26 cellular contexts compared by ENCODE assay signal in genomic region chr15:77642793-77643430, GRCh38. TPM values are rescaled to one million over a fixed set of nuclear protein-coding genes. Genes with fewer than 3 reads are reported as not detected.
A peak's percentile ranks its signal among the peaks of the same experiment; 100 is the strongest.
DNase-seq lines count a peak whose midpoint lies in the region; ATAC-seq and TF ChIP-seq lines count a peak whose summit lies in the region.
"Had no signal": no experiment of that assay in that cellular context is flagged by ENCODE, and none has a peak within 500 bp of the region (broad histone marks: within the 10 kb centered on the region; RNA-seq: fewer than 3 reads in every experiment).

No MANE protein-coding gene starts in this region.

- no peaks in the 10 kb centered on the region for H3K79me2 ChIP-seq in GM23248 (ENCODE audit: insufficient read depth)

- no peak overlapping the region for H3K4me3 ChIP-seq in epithelial cell of esophagus (ENCODE audit: low read length)
- H3K4me3 ChIP-seq in mucosa of descending colon = no peak overlapping the region
- H3K4me3 ChIP-seq in GM23248 = no peak overlapping the region
- H3K4me3 ChIP-seq: cardiac muscle cell, ovary, right lobe of liver, tibial nerve had no signal

- no peak overlapping the region for H3K27ac Mint-ChIP-seq in endothelial cell (ENCODE audit: unreplicated experiment)
- H3K27ac Mint-ChIP-seq: activated naive CD4-positive, alpha-beta T cell treated with anti-CD3 and anti-CD28 coated beads, Interleukin-2, amount 10 ng/mL, durations not matched to agents 7 days and 5 days; activated T-helper 1 cell treated with anti-CD3 and anti-CD28 coated beads, Interleukin-12 subunit alpha, Interleukin-12 subunit beta, Interleukin-2, Interleukin-4 antibody, amounts not matched to agents 30 ng/mL and 10 ng/mL and 1 ng/mL, durations not matched to agents 14 hours and 24 hours and 36 hours; natural killer cell treated with Interleukin-12 subunit alpha and Interleukin-12 subunit beta and Interleukin-15 and Interleukin-18, amount 100 ng/mL, for 72 hours had no signal

- H3K4me3 Mint-ChIP-seq in endothelial cell (ENCODE audit: unreplicated experiment) = no peak overlapping the region
- H3K4me3 Mint-ChIP-seq: activated naive CD4-positive, alpha-beta T cell treated with anti-CD3 and anti-CD28 coated beads, Interleukin-2, amount 10 ng/mL, durations not matched to agents 7 days and 5 days; activated T-helper 1 cell treated with anti-CD3 and anti-CD28 coated beads, Interleukin-12 subunit alpha, Interleukin-12 subunit beta, Interleukin-2, Interleukin-4 antibody, amounts not matched to agents 30 ng/mL and 10 ng/mL and 1 ng/mL, durations not matched to agents 14 hours and 24 hours and 36 hours; CD14-positive monocyte; natural killer cell treated with Interleukin-12 subunit alpha and Interleukin-12 subunit beta and Interleukin-15 and Interleukin-18, amount 100 ng/mL, for 72 hours; stimulated activated naive CD8-positive, alpha-beta T cell treated with anti-CD3 and anti-CD28 coated beads, Interleukin-15, amount 100 ng/mL, for 72 hours had no signal

- no peak overlapping the region for H3K4me2 ChIP-seq in GM23248 (ENCODE audit: unreplicated experiment)
- H3K4me2 ChIP-seq: KMS-11 had no signal

- no peak overlapping the region for H3K9ac ChIP-seq in GM23248
- H3K9ac ChIP-seq: KMS-11 had no signal

- H3K4me1 Mint-ChIP-seq in endothelial cell (ENCODE audit: unreplicated experiment) = no peaks in the 10 kb centered on the region
- H3K4me1 Mint-ChIP-seq: activated naive CD4-positive, alpha-beta T cell treated with anti-CD3 and anti-CD28 coated beads, Interleukin-2, amount 10 ng/mL, durations not matched to agents 7 days and 5 days; CD14-positive monocyte; stimulated activated naive CD8-positive, alpha-beta T cell treated with anti-CD3 and anti-CD28 coated beads, Interleukin-15, amount 100 ng/mL, for 72 hours had no signal

- peak; percentile 84 for ATAC-seq in mucosa of descending colon
- ATAC-seq: left ventricle myocardium superior; natural killer cell treated with Interleukin-12 subunit alpha and Interleukin-12 subunit beta and Interleukin-15 and Interleukin-18, amount 100 ng/mL, for 72 hours; stimulated activated naive CD8-positive, alpha-beta T cell treated with anti-CD3 and anti-CD28 coated beads, Interleukin-15, amount 100 ng/mL, for 72 hours had no signal

- H3K36me3 ChIP-seq in mucosa of descending colon (ENCODE audit: low read depth) (no peaks in the 10 kb centered on the region), GM23248 (ENCODE audit: low read depth) (no peaks in the 10 kb centered on the region)
- H3K36me3 ChIP-seq: cardiac muscle cell, ovary, right lobe of liver, tibial nerve had no signal

- TF ChIP-seq CTCF in epithelial cell of esophagus (IDR thresholded peaks at IDR 0.05; ENCODE audit: insufficient read depth, low read depth, low read length, missing control alignments) (no peak), mucosa of descending colon (IDR thresholded peaks at IDR 0.05) (no peak), endothelial cell (IDR thresholded peaks at IDR 0.05; ENCODE audit: unreplicated experiment) (no peak)

- in situ Hi-C loops in GM23248 (cut with MboI) = no loop called here

- H3F3A ChIP-seq in GM23248 (ENCODE audit: insufficient read depth) = no peaks in the 10 kb centered on the region

- H3K27me3 Mint-ChIP-seq in endothelial cell (ENCODE audit: unreplicated experiment) = peaks cover 2% of the 10 kb centered on the region

- H3K9me3 ChIP-seq in mucosa of descending colon = no peaks in the 10 kb centered on the region
- no peaks in the 10 kb centered on the region for H3K9me3 ChIP-seq in GM23248 (ENCODE audit: low read depth)
- H3K9me3 ChIP-seq: ovary, right lobe of liver, tibial nerve had no signal

- DNase-seq in ELR (ENCODE audit: low read depth) (peak; percentile 27), RPMI7951 (ENCODE audit: low read depth) (peak; percentile 6), epithelial cell of esophagus (ENCODE audit: low read depth) (peak; percentile 68), mucosa of descending colon (peak in 2 of 3 donors; percentile 47 to 50), GM23248 (no peak), endothelial cell (ENCODE audit: low spot score) (no peak), SIG-M5 treated with dmso at 0.1 percent for 504 hours (lab: John Stamatoyannopoulos, UW; ENCODE audit: unreplicated experiment) (no peak), GM19240 (ENCODE audit: insufficient read length, low spot score) (no peak)
- DNase-seq: activated CD4-positive, alpha-beta T cell treated with anti-CD3 and anti-CD28 coated beads, Interleukin-2, amount 50 U/mL, for 1 hour; activated naive CD4-positive, alpha-beta T cell treated with anti-CD3 and anti-CD28 coated beads, Interleukin-2, amount 10 ng/mL, durations not matched to agents 7 days and 5 days; amygdala; head of caudate nucleus; left ventricle myocardium superior; MV-4-11; NCI-H146; NCI-H510A treated with DMSO at 0.1 percent for 48 hours; ovary; right lobe of liver; stimulated activated naive CD8-positive, alpha-beta T cell treated with anti-CD3 and anti-CD28 coated beads, Interleukin-15, amount 100 ng/mL, for 72 hours had no signal

- H2AFZ ChIP-seq in GM23248 = no peak overlapping the region

- no peak overlapping the region for H3K27ac ChIP-seq in GM23248
- H3K27ac ChIP-seq: cardiac muscle cell, KMS-11, ovary, right lobe of liver, tibial nerve had no signal

- no peaks in the 10 kb centered on the region for H3K9me2 ChIP-seq in GM23248 (ENCODE audit: insufficient read depth)

- intact Hi-C loops in mucosa of descending colon (cut with DNase I, micrococcal nuclease) = no loop called here

- H3K36me3 Mint-ChIP-seq in endothelial cell (ENCODE audit: low read depth, unreplicated experiment) = no peaks in the 10 kb centered on the region
- H3K36me3 Mint-ChIP-seq: activated naive CD4-positive, alpha-beta T cell treated with anti-CD3 and anti-CD28 coated beads, Interleukin-2, amount 10 ng/mL, durations not matched to agents 7 days and 5 days; CD14-positive monocyte; natural killer cell treated with Interleukin-12 subunit alpha and Interleukin-12 subunit beta and Interleukin-15 and Interleukin-18, amount 100 ng/mL, for 72 hours had no signal

- H3K27me3 ChIP-seq in GM23248 (replicated peaks; ENCODE audit: insufficient read depth) = peaks cover 9% of the 10 kb centered on the region; the same call in 1 of the 2 replicates
- H3K27me3 ChIP-seq: cardiac muscle cell, ovary, right lobe of liver had no signal

- H4K20me1 ChIP-seq in GM23248 (ENCODE audit: insufficient read depth) = no peaks in the 10 kb centered on the region

- H3K4me1 ChIP-seq in mucosa of descending colon (ENCODE audit: low read depth) = peaks cover 2% of the 10 kb centered on the region
- no peaks in the 10 kb centered on the region for H3K4me1 ChIP-seq in GM23248 (ENCODE audit: insufficient read depth)
- H3K4me1 ChIP-seq: right lobe of liver, tibial nerve had no signal

- 44 to 45% methylated on average over 10 of the region's 10 CpGs for WGBS in GM23248 (ENCODE audit: low coverage in 1 of 2, low lambda C conversion rate in 2 of 2, missing lambda C conversion rate in 2 of 2), 2 experiments

- H3K9me3 Mint-ChIP-seq in endothelial cell (ENCODE audit: unreplicated experiment) = no peaks in the 10 kb centered on the region
- H3K9me3 Mint-ChIP-seq: activated naive CD4-positive, alpha-beta T cell treated with anti-CD3 and anti-CD28 coated beads, Interleukin-2, amount 10 ng/mL, durations not matched to agents 7 days and 5 days; activated T-helper 1 cell treated with anti-CD3 and anti-CD28 coated beads, Interleukin-12 subunit alpha, Interleukin-12 subunit beta, Interleukin-2, Interleukin-4 antibody, amounts not matched to agents 30 ng/mL and 10 ng/mL and 1 ng/mL, durations not matched to agents 14 hours and 24 hours and 36 hours; natural killer cell treated with Interleukin-12 subunit alpha and Interleukin-12 subunit beta and Interleukin-15 and Interleukin-18, amount 100 ng/mL, for 72 hours; stimulated activated naive CD8-positive, alpha-beta T cell treated with anti-CD3 and anti-CD28 coated beads, Interleukin-15, amount 100 ng/mL, for 72 hours had no signal

RNA-seq across cellular contexts. Expression of gene LINGO1, which starts 10.2 kb away (rescaled TPM):
- total RNA-seq in RPMI7951 (2014; rRNA removed; shearing (Covaris generic)) = not detected in 2 replicates
- total RNA-seq in mucosa of descending colon (1 to 10 TPM; 1.8 to 2.6 (median 1.9) TPM), endothelial cell (ENCODE audit: unreplicated experiment) (18.8 TPM)
- not detected in 2 replicates for total RNA-seq in GM23248 (2014; rRNA removed; shearing (Covaris generic))
- polyA plus RNA-seq in GM23248 (2016; fragmentation: Nextera tagmentation; extraction: Ambion mirVana) = not detected in 2 replicates
- total RNA-seq: activated T-helper 1 cell treated with anti-CD3 and anti-CD28 coated beads, Interleukin-12 subunit alpha, Interleukin-12 subunit beta, Interleukin-2, Interleukin-4 antibody, amounts not matched to agents 30 ng/mL and 10 ng/mL and 1 ng/mL, durations not matched to agents 14 hours and 24 hours and 36 hours; natural killer cell treated with Interleukin-12 subunit alpha and Interleukin-12 subunit beta and Interleukin-15 and Interleukin-18, amount 100 ng/mL, for 72 hours; T-helper 2 cell treated with Interferon-gamma antibody and Interleukin-4, amounts not matched to agents 100 ng/mL and 5 ng/mL, for 36 hours had no signal
- polyA plus RNA-seq: CD14-positive monocyte had no signal

Comparison
In these comparisons a context has a peak if more than half of its experiments do, and no peak if none do; other contexts are left out.
1. DNase-seq: peak in ELR (single experiment), RPMI7951 (single experiment), epithelial cell of esophagus (single experiment) and mucosa of descending colon (2 of 3); none in GM23248 (single experiment), endothelial cell (single experiment), SIG-M5 treated with dmso at 0.1 percent for 504 hours (single experiment) and GM19240 (single experiment).